1 cellular context compared by ENCODE assay signal in genomic region chr3:78728406-78729145, GRCh38.
TF ChIP-seq lines count a peak whose summit lies in the region.

No MANE protein-coding gene starts in this region.

TF ChIP-seq in HEK293, 187 proteins besides CTCF, POLR2A, EP300 and RAD21 (continued from another document and continues in another):
- TF ChIP-seq AEBP2 (tag by site-specific recombination; IDR thresholded peaks at IDR 0.05; ENCODE audit: borderline replicate concordance), result no peak
- TF ChIP-seq TCF7L2 (IDR thresholded peaks at IDR 0.05; ENCODE audit: borderline replicate concordance, low read depth, low read length), result peak; percentile 75
- TF ChIP-seq ZNF138 (tag by site-specific recombination; IDR thresholded peaks at IDR 0.05; ENCODE audit: borderline replicate concordance), result no peak
- TF ChIP-seq ZNF704 (tag by site-specific recombination; IDR thresholded peaks at IDR 0.05), result no peak
- peak; percentile 80 for TF ChIP-seq IKZF3 (tag by site-specific recombination; IDR thresholded peaks at IDR 0.05)
- TF ChIP-seq YY1 (tag by site-specific recombination; IDR thresholded peaks at IDR 0.05), result no peak
- no peak for TF ChIP-seq ZNF174 (tag by site-specific recombination; IDR thresholded peaks at IDR 0.05)
- no peak for TF ChIP-seq ZNF23 (tag by site-specific recombination; IDR thresholded peaks at IDR 0.05; ENCODE audit: borderline replicate concordance)
- no peak for TF ChIP-seq ATF2 (tag by site-specific recombination; IDR thresholded peaks at IDR 0.05; ENCODE audit: low read depth)
- TF ChIP-seq ZNF18 (tag by site-specific recombination; IDR thresholded peaks at IDR 0.05), result 0 out of 2 replicates have a peak, but pooled peaks have one; percentile 45
- no peak for TF ChIP-seq ZNF398 (tag by site-specific recombination; IDR thresholded peaks at IDR 0.05)
- TF ChIP-seq ZNF624 (tag by site-specific recombination; IDR thresholded peaks at IDR 0.05), result no peak
- no peak for TF ChIP-seq ZNF571 (tag by site-specific recombination; IDR thresholded peaks at IDR 0.05)
- TF ChIP-seq ZNF791 (tag by site-specific recombination; IDR thresholded peaks at IDR 0.05), result no peak
- peak; percentile 98 for TF ChIP-seq FEZF1 (tag by site-specific recombination; IDR thresholded peaks at IDR 0.05)
- TF ChIP-seq GLIS1 (tag by site-specific recombination; IDR thresholded peaks at IDR 0.05), result no peak
- TF ChIP-seq BCL11B (tag by site-specific recombination; IDR thresholded peaks at IDR 0.05; ENCODE audit: low read depth), result no peak; the same call in 1 of the 2 replicates
- peak; percentile 93 for TF ChIP-seq ZIC2 (tag by site-specific recombination; IDR thresholded peaks at IDR 0.05)
- no peak for TF ChIP-seq ZNF24 (tag by site-specific recombination; IDR thresholded peaks at IDR 0.05)
- TF ChIP-seq BCL11A (tag by site-specific recombination; IDR thresholded peaks at IDR 0.05; ENCODE audit: low read depth), result no peak
- no peak for TF ChIP-seq ZNF169 (tag by site-specific recombination; IDR thresholded peaks at IDR 0.05)
- no peak for TF ChIP-seq ZNF112 (tag by site-specific recombination; IDR thresholded peaks at IDR 0.05)
- TF ChIP-seq SCRT1 (tag by site-specific recombination; IDR thresholded peaks at IDR 0.05; ENCODE audit: borderline replicate concordance), result peak; percentile 67; the same call in 1 of the 2 replicates
- no peak for TF ChIP-seq ZNF223 (tag by site-specific recombination; IDR thresholded peaks at IDR 0.05)
- no peak for TF ChIP-seq KLF8 (tag by site-specific recombination; IDR thresholded peaks at IDR 0.05)
- no peak for TF ChIP-seq ZBTB49 (tag by site-specific recombination; IDR thresholded peaks at IDR 0.05; ENCODE audit: low read depth)
- no peak for TF ChIP-seq KLF17 (tag by site-specific recombination; IDR thresholded peaks at IDR 0.05)
- no peak for TF ChIP-seq ZBTB8A (tag by site-specific recombination; IDR thresholded peaks at IDR 0.05)
- TF ChIP-seq ZNF155 (tag by site-specific recombination; IDR thresholded peaks at IDR 0.05), result no peak
- TF ChIP-seq ZNF645 (tag by site-specific recombination; IDR thresholded peaks at IDR 0.05), result no peak
- TF ChIP-seq ZNF692 (tag by site-specific recombination; IDR thresholded peaks at IDR 0.05), result no peak
- TF ChIP-seq ZNF560 (tag by site-specific recombination; IDR thresholded peaks at IDR 0.05; ENCODE audit: borderline replicate concordance), result no peak
- peak; percentile 94 for TF ChIP-seq PRDM6 (tag by site-specific recombination; IDR thresholded peaks at IDR 0.05)
- TF ChIP-seq PRDM1 (tag by site-specific recombination; IDR thresholded peaks at IDR 0.05), result peak; percentile 31; the same call in 1 of the 2 replicates
- no peak for TF ChIP-seq ZNF529 (tag by site-specific recombination; IDR thresholded peaks at IDR 0.05; ENCODE audit: insufficient replicate concordance)
- TF ChIP-seq ZNF133 (tag by site-specific recombination; IDR thresholded peaks at IDR 0.05), result no peak
- no peak for TF ChIP-seq ELK4 (IDR thresholded peaks at IDR 0.05; ENCODE audit: borderline replicate concordance, low read depth, low read length)
- no peak for TF ChIP-seq ZNF549 (tag by site-specific recombination; IDR thresholded peaks at IDR 0.05)
- TF ChIP-seq ZNF837 (tag by site-specific recombination; IDR thresholded peaks at IDR 0.05), result no peak
- TF ChIP-seq SETDB1 (IDR thresholded peaks at IDR 0.05; ENCODE audit: insufficient read length, low read length), result no peak
- no peak for TF ChIP-seq REPIN1 (tag by site-specific recombination; IDR thresholded peaks at IDR 0.05; ENCODE audit: low read depth)
- no peak for TF ChIP-seq ZSCAN23 (tag by site-specific recombination; IDR thresholded peaks at IDR 0.05)
- TF ChIP-seq YY2 (tag by site-specific recombination; IDR thresholded peaks at IDR 0.05), result no peak
- TF ChIP-seq ZNF16 (tag by site-specific recombination; IDR thresholded peaks at IDR 0.05; ENCODE audit: low read depth), result no peak
